Comparison of ENCODE assay signal across 16 cellular contexts in genomic region chr6:128696651-128697391, GRCh38.
DNase-seq lines count a peak whose midpoint lies in the region; ATAC-seq and TF ChIP-seq lines count a peak whose summit lies in the region.
"Had no signal": no experiment of that assay in that cellular context is flagged by ENCODE, and none has a peak within 500 bp of the region (broad histone marks: within the 10 kb centered on the region; RNA-seq: fewer than 3 reads in every experiment).

No MANE protein-coding gene starts in this region.

- H3K4me1 Mint-ChIP-seq in activated T-helper 2 cell treated with anti-CD3 and anti-CD28 coated beads, Interferon-gamma antibody, Interleukin-2, Interleukin-4, amounts not matched to agents 10 μg/mL and 5 μg/mL and 100 μg/mL, durations not matched to agents 14 hours and 24 hours and 36 hours (ENCODE audit: low read depth): no peaks in the 10 kb centered on the region

- H3K9me3 Mint-ChIP-seq in activated T-helper 2 cell treated with anti-CD3 and anti-CD28 coated beads, Interferon-gamma antibody, Interleukin-2, Interleukin-4, amounts not matched to agents 10 μg/mL and 5 μg/mL and 100 μg/mL, durations not matched to agents 14 hours and 24 hours and 36 hours: no peaks in the 10 kb centered on the region

- no peak overlapping the region for H3K27ac Mint-ChIP-seq in activated T-helper 2 cell treated with anti-CD3 and anti-CD28 coated beads, Interferon-gamma antibody, Interleukin-2, Interleukin-4, amounts not matched to agents 10 μg/mL and 5 μg/mL and 100 μg/mL, durations not matched to agents 14 hours and 24 hours and 36 hours
- H3K27ac Mint-ChIP-seq: activated T-cell treated with anti-CD3 and anti-CD28 coated beads, Interleukin-2, amount 50 U/mL, for 72 hours had no signal

- no peaks in the 10 kb centered on the region for H4K20me1 ChIP-seq in SK-N-SH (ENCODE audit: insufficient read depth)

- no peak overlapping the region for H3K9ac ChIP-seq in SK-N-SH

- TF ChIP-seq CTCF in SK-N-SH (IDR thresholded peaks at IDR 0.05): no peak
- no peak for TF ChIP-seq CTCF in fibroblast of the aortic adventitia (IDR thresholded peaks at IDR 0.05; ENCODE audit: insufficient read depth, low read length)
- TF ChIP-seq CTCF in GM13977 (IDR thresholded peaks at IDR 0.05; ENCODE audit: extremely low read depth, insufficient read depth, missing control alignments): no peak

- no peaks in the 10 kb centered on the region for H3K9me3 ChIP-seq in SK-N-SH
- H3K9me3 ChIP-seq: ovary had no signal

- POLR2A ChIA-PET in SK-N-SH (lab: Yijun Ruan, JAX): no interaction called here

- DNase-seq in A172 (ENCODE audit: low spot score) (peak; percentile 70), HCEC 1CT (peak; percentile 77), SK-N-SH (peak; percentile 1), fibroblast of the aortic adventitia (ENCODE audit: low read depth) (peak; percentile 76), GM13977 (ENCODE audit: low spot score) (no peak), hypothalamus (lab: John Stamatoyannopoulos, UW) (no peak)
- DNase-seq in activated T-helper 2 cell treated with anti-CD3 and anti-CD28 coated beads, Interferon-gamma antibody, Interleukin-2, Interleukin-4, amounts not matched to agents 10 μg/mL and 5 μg/mL and 100 μg/mL, durations not matched to agents 14 hours and 24 hours and 36 hours (ENCODE audit: low spot score): no peak
- DNase-seq: activated CD4-positive, CD25-positive, alpha-beta regulatory T cell treated with anti-CD3 and anti-CD28 coated beads, Interleukin-2, amount 50 U/mL, for 72 hours; activated T-cell treated with anti-CD3 and anti-CD28 coated beads, Interleukin-2, amount 50 U/mL, for 72 hours; GF-D8; KBM-7; ovary; stimulated activated CD4-positive, alpha-beta T cell treated with anti-CD3 and anti-CD28 coated beads, Interleukin-4, amount 100 ng/mL, for 4 hours had no signal

- H3K9me2 ChIP-seq in SK-N-SH: no peaks in the 10 kb centered on the region

- H3K4me2 ChIP-seq in SK-N-SH: peak overlapping the region; percentile 31; the same call in 1 of the 2 replicates

- H3K4me1 ChIP-seq in SK-N-SH (ENCODE audit: control insufficient read depth in 1 of 2, insufficient read depth in 2 of 2, low read depth in 1 of 2, low read length in 1 of 2): peaks cover 0 to 5% of the 10 kb centered on the region in 2 experiments; a peak in 1 of 4 replicates

- in situ Hi-C loops in GM13977 (cut with MboI; ENCODE audit: low pct_unique_long_range_greater_than_20kb, low sequenced_read_pairs, unreplicated experiment): no loop called here

- no peaks in the 10 kb centered on the region for H3K79me2 ChIP-seq in SK-N-SH (ENCODE audit: insufficient read depth)

- H3K4me3 ChIP-seq in SK-N-SH (ENCODE audit: low read depth in 2 of 2, low read length in 1 of 2) (no peak overlapping the region), fibroblast of the aortic adventitia (ENCODE audit: low read depth, low read length) (no peak overlapping the region)
- H3K4me3 ChIP-seq: cardiac muscle cell, ovary, SK-N-MC had no signal

- H2AFZ ChIP-seq in SK-N-SH (ENCODE audit: low read depth): peak overlapping the region; percentile 64; the same call in 1 of the 2 replicates

- peak overlapping the region; percentile 34 to 78; a peak in 3 of 4 replicates for H3K27ac ChIP-seq in SK-N-SH (ENCODE audit: low read depth in 2 of 2, low read length in 1 of 2)
- H3K27ac ChIP-seq: cardiac muscle cell, ovary, SK-N-MC had no signal

- H3K27me3 Mint-ChIP-seq in activated T-helper 2 cell treated with anti-CD3 and anti-CD28 coated beads, Interferon-gamma antibody, Interleukin-2, Interleukin-4, amounts not matched to agents 10 μg/mL and 5 μg/mL and 100 μg/mL, durations not matched to agents 14 hours and 24 hours and 36 hours (ENCODE audit: low read depth): peaks cover 7% of the 10 kb centered on the region

- no peaks in the 10 kb centered on the region for H3K27me3 ChIP-seq in SK-N-SH (ENCODE audit: insufficient read depth)
- H3K27me3 ChIP-seq: cardiac muscle cell, ovary had no signal

- no peak overlapping the region for H3K4me3 Mint-ChIP-seq in activated T-helper 2 cell treated with anti-CD3 and anti-CD28 coated beads, Interferon-gamma antibody, Interleukin-2, Interleukin-4, amounts not matched to agents 10 μg/mL and 5 μg/mL and 100 μg/mL, durations not matched to agents 14 hours and 24 hours and 36 hours (ENCODE audit: low read depth)
- H3K4me3 Mint-ChIP-seq: activated T-cell treated with anti-CD3 and anti-CD28 coated beads, Interleukin-2, amount 50 U/mL, for 72 hours had no signal

- H3K36me3 Mint-ChIP-seq in activated T-helper 2 cell treated with anti-CD3 and anti-CD28 coated beads, Interferon-gamma antibody, Interleukin-2, Interleukin-4, amounts not matched to agents 10 μg/mL and 5 μg/mL and 100 μg/mL, durations not matched to agents 14 hours and 24 hours and 36 hours (ENCODE audit: low read depth): no peaks in the 10 kb centered on the region

- H3F3A ChIP-seq in SK-N-SH (replicated peaks; ENCODE audit: insufficient read depth): peaks cover 18% of the 10 kb centered on the region

- TF ChIP-seq RAD21 in SK-N-SH (IDR thresholded peaks at IDR 0.05; ENCODE audit: low read length): no peak

- H3K36me3 ChIP-seq in SK-N-SH (replicated peaks in 1 of 2; ENCODE audit: control insufficient read depth in 1 of 2, insufficient read depth in 2 of 2, low read length in 1 of 2): peaks cover 0 to 3% of the 10 kb centered on the region in 2 experiments
- H3K36me3 ChIP-seq: cardiac muscle cell, ovary had no signal

- WGBS in SK-N-SH (ENCODE audit: low lambda C conversion rate): 37% methylated on average over 6 of the region's 6 CpGs

- TF ChIP-seq EP300 in SK-N-SH (IDR thresholded peaks at IDR 0.05; ENCODE audit: borderline replicate concordance in 1 of 2, low read depth in 1 of 2, low read length in 1 of 2): peak in 1 of 2 experiments; percentile 91; a peak in 3 of 4 replicates

- intact Hi-C loops in activated T-helper 2 cell treated with anti-CD3 and anti-CD28 coated beads, Interferon-gamma antibody, Interleukin-2, Interleukin-4, amounts not matched to agents 10 μg/mL and 5 μg/mL and 100 μg/mL, durations not matched to agents 14 hours and 24 hours and 36 hours (cut with micrococcal nuclease): no loop called here

- no peak for ATAC-seq in HG03432 (IDR thresholded peaks at IDR 0.05; ENCODE audit: unreplicated experiment)
- ATAC-seq: activated T-cell treated with anti-CD3 and anti-CD28 coated beads, Interleukin-2, amount 50 U/mL, for 72 hours had no signal

- CTCF ChIA-PET in SK-N-SH (lab: Yijun Ruan, JAX): interaction anchor here (0.7 to 1.0 kb wide), 2 partner anchors 11 to 29 kb away, joined by 3 read pairs; no protein-coding TSS in a partner anchor

TF ChIP-seq in SK-N-SH, 30 proteins besides CTCF, POLR2A, EP300 and RAD21 (continues in another document):
- no peak for TF ChIP-seq RFX5 (IDR thresholded peaks at IDR 0.05; ENCODE audit: low read length)
- TF ChIP-seq TEAD4 (IDR thresholded peaks at IDR 0.05; ENCODE audit: borderline replicate concordance, insufficient read depth): peak; percentile 78
- TF ChIP-seq ELF1 (IDR thresholded peaks at IDR 0.05): no peak; the same call in 1 of the 2 replicates
- no peak for TF ChIP-seq EZH2phosphoT487 (IDR thresholded peaks at IDR 0.05; ENCODE audit: borderline replicate concordance, low read depth)
- TF ChIP-seq RCOR1 (IDR thresholded peaks at IDR 0.05; ENCODE audit: low read length): no peak
- TF ChIP-seq ZBTB33 (IDR thresholded peaks at IDR 0.05; ENCODE audit: borderline replicate concordance, low read depth): no peak
- no peak for TF ChIP-seq USF2 (IDR thresholded peaks at IDR 0.05; ENCODE audit: borderline replicate concordance, low read depth, low read length)
- TF ChIP-seq CHD2 (IDR thresholded peaks at IDR 0.05; ENCODE audit: low read length, partially characterized antibody): no peak
- TF ChIP-seq SIN3A (IDR thresholded peaks at IDR 0.05; ENCODE audit: borderline replicate concordance, low read depth, low read length): no peak
- no peak for TF ChIP-seq YY1 (IDR thresholded peaks at IDR 0.05; ENCODE audit: low read depth)
- peak; percentile 89 for TF ChIP-seq NFIC (IDR thresholded peaks at IDR 0.05; ENCODE audit: borderline replicate concordance)
- TF ChIP-seq FOXJ3 (CRISPR knock-in tag; IDR thresholded peaks at IDR 0.05): no peak
- peak; percentile 91 for TF ChIP-seq PBX3 (IDR thresholded peaks at IDR 0.05)

Comparison
In these comparisons a context has a peak if more than half of its experiments do, and no peak if none do; other contexts are left out.
1. DNase-seq: peak in A172 (single experiment), HCEC 1CT (single experiment), SK-N-SH (single experiment) and fibroblast of the aortic adventitia (single experiment); none in GM13977 (single experiment), hypothalamus (0 of 51) and activated T-helper 2 cell treated with anti-CD3 and anti-CD28 coated beads, Interferon-gamma antibody, Interleukin-2, Interleukin-4, amounts not matched to agents 10 μg/mL and 5 μg/mL and 100 μg/mL, durations not matched to agents 14 hours and 24 hours and 36 hours (single experiment).